ENCODE assay signal across 20 cellular contexts in genomic region chr6:13500264-13500663, GRCh38. TPM values are rescaled to one million over a fixed set of nuclear protein-coding genes. Genes with fewer than 3 reads are reported as not detected.
DNase-seq lines count a peak whose midpoint lies in the region; ATAC-seq and TF ChIP-seq lines count a peak whose summit lies in the region.
"Had no signal": no experiment of that assay in that cellular context is flagged by ENCODE, and none has a peak within 500 bp of the region (broad histone marks: within the 10 kb centered on the region; RNA-seq: fewer than 3 reads in every experiment).

No MANE protein-coding gene starts in this region.

- H3K9me3 Mint-ChIP-seq in activated CD4-positive, alpha-beta T cell treated with anti-CD3 and anti-CD28 coated beads, Interleukin-2, amount 10 ng/mL, durations not matched to agents 7 days and 5 days, result no peaks in the 10 kb centered on the region
- H3K9me3 Mint-ChIP-seq in stimulated activated memory B cell treated with anti-CD40 and anti-IgM and Interleukin-4, amounts not matched to agents 10 μg/mL and 1 μg/mL and 100 μg/mL, for 72 hours, result no peaks in the 10 kb centered on the region
- no peaks in the 10 kb centered on the region for H3K9me3 Mint-ChIP-seq in type B pancreatic cell
- H3K9me3 Mint-ChIP-seq: dendritic cell treated with granulocyte-macrophage colony-stimulating factor and Interleukin-4, amounts not matched to agents 40 ng/mL and 50 ng/mL, for 4 days had no signal

- CTCF ChIA-PET in activated CD4-positive, alpha-beta T cell treated with anti-CD3 and anti-CD28 coated beads, Interleukin-2, amount 10 ng/mL, durations not matched to agents 7 days and 5 days (lab: Charles Lee), result interaction anchor here (0.7 kb wide), 1 partner anchor 11 kb away, joined by 3 read pairs; no protein-coding TSS in a partner anchor

- H3K36me3 ChIP-seq in GM23248 (ENCODE audit: low read depth) (no peaks in the 10 kb centered on the region), SJSA1 (no peaks in the 10 kb centered on the region), mesodermal cell (ENCODE audit: control insufficient read depth, insufficient read depth, low read length) (no peaks in the 10 kb centered on the region)
- H3K36me3 ChIP-seq: spleen, thoracic aorta had no signal

- H3K4me2 ChIP-seq in GM23248 (ENCODE audit: unreplicated experiment), result no peak overlapping the region

- H3K4me3 Mint-ChIP-seq in activated CD4-positive, alpha-beta T cell treated with anti-CD3 and anti-CD28 coated beads, Interleukin-2, amount 10 ng/mL, durations not matched to agents 7 days and 5 days, result no peak overlapping the region
- H3K4me3 Mint-ChIP-seq in stimulated activated memory B cell treated with anti-CD40 and anti-IgM and Interleukin-4, amounts not matched to agents 10 μg/mL and 1 μg/mL and 100 μg/mL, for 72 hours, result no peak overlapping the region
- H3K4me3 Mint-ChIP-seq in type B pancreatic cell, result no peak overlapping the region
- H3K4me3 Mint-ChIP-seq: CD8-positive, alpha-beta memory T cell; dendritic cell treated with granulocyte-macrophage colony-stimulating factor and Interleukin-4, amounts not matched to agents 40 ng/mL and 50 ng/mL, for 4 days had no signal

- in situ Hi-C loops in GM23248 (cut with MboI), result no loop called here

- H4K20me1 ChIP-seq in GM23248 (ENCODE audit: insufficient read depth), result no peaks in the 10 kb centered on the region

- no peak overlapping the region for H3K9ac ChIP-seq in GM23248
- H3K9ac ChIP-seq: parathyroid adenoma had no signal

- H3F3A ChIP-seq in GM23248 (ENCODE audit: insufficient read depth), result no peaks in the 10 kb centered on the region

- H3K4me3 ChIP-seq in GM23248 (no peak overlapping the region), SJSA1 (no peak overlapping the region), mesodermal cell (ENCODE audit: extremely low read depth, insufficient read depth, low read length, poor library complexity, severe bottlenecking) (no peak overlapping the region)
- H3K4me3 ChIP-seq: body of pancreas, spleen, thoracic aorta had no signal

- 0 out of 2 replicates have a peak, but pooled peaks cover 5% of the 10 kb centered on the region for H3K4me1 ChIP-seq in GM23248 (ENCODE audit: insufficient read depth)
- H3K4me1 ChIP-seq in SJSA1 (replicated peaks), result peaks cover 12% of the 10 kb centered on the region
- H3K4me1 ChIP-seq in mesodermal cell (ENCODE audit: control insufficient read depth, insufficient read depth, low read length, poor library complexity, severe bottlenecking), result peaks cover 12% of the 10 kb centered on the region
- H3K4me1 ChIP-seq: body of pancreas, parathyroid adenoma had no signal

- no peak for TF ChIP-seq CTCF in type B pancreatic cell (conservative IDR thresholded peaks at IDR 0.05)

- H3K27me3 ChIP-seq in GM23248 (replicated peaks; ENCODE audit: insufficient read depth) (no peaks in the 10 kb centered on the region), SJSA1 (replicated peaks) (no peaks in the 10 kb centered on the region; the same call in 1 of the 2 replicates)
- H3K27me3 ChIP-seq: body of pancreas, spleen had no signal

- H3K27ac Mint-ChIP-seq in activated CD4-positive, alpha-beta T cell treated with anti-CD3 and anti-CD28 coated beads, Interleukin-2, amount 10 ng/mL, durations not matched to agents 7 days and 5 days, result no peak overlapping the region
- no peak overlapping the region for H3K27ac Mint-ChIP-seq in stimulated activated memory B cell treated with anti-CD40 and anti-IgM and Interleukin-4, amounts not matched to agents 10 μg/mL and 1 μg/mL and 100 μg/mL, for 72 hours
- no peak overlapping the region for H3K27ac Mint-ChIP-seq in type B pancreatic cell
- H3K27ac Mint-ChIP-seq: CD8-positive, alpha-beta memory T cell; dendritic cell treated with granulocyte-macrophage colony-stimulating factor and Interleukin-4, amounts not matched to agents 40 ng/mL and 50 ng/mL, for 4 days had no signal

- H3K27me3 Mint-ChIP-seq in activated CD4-positive, alpha-beta T cell treated with anti-CD3 and anti-CD28 coated beads, Interleukin-2, amount 10 ng/mL, durations not matched to agents 7 days and 5 days, result no peaks in the 10 kb centered on the region
- no peaks in the 10 kb centered on the region for H3K27me3 Mint-ChIP-seq in stimulated activated memory B cell treated with anti-CD40 and anti-IgM and Interleukin-4, amounts not matched to agents 10 μg/mL and 1 μg/mL and 100 μg/mL, for 72 hours
- H3K27me3 Mint-ChIP-seq in type B pancreatic cell, result no peaks in the 10 kb centered on the region

- H3K9me2 ChIP-seq in GM23248 (ENCODE audit: insufficient read depth), result no peaks in the 10 kb centered on the region

- H3K27ac ChIP-seq in GM23248 (no peak overlapping the region), SJSA1 (no peak overlapping the region), mesodermal cell (ENCODE audit: low read depth, low read length, severe bottlenecking) (peak overlapping the region; percentile 6)
- H3K27ac ChIP-seq: body of pancreas, parathyroid adenoma, RWPE1, spleen, thoracic aorta had no signal

- 26 to 45% methylated on average over 1 of the region's 1 CpG for WGBS in GM23248 (ENCODE audit: low coverage in 1 of 2, low lambda C conversion rate in 2 of 2, missing lambda C conversion rate in 2 of 2), 2 experiments
- no CpG with 5 or more reads among the region's 1 CpG for WGBS in mesodermal cell (ENCODE audit: insufficient coverage in 2 of 2), 2 experiments

- peak; percentile 43 for DNase-seq in activated CD4-positive, alpha-beta T cell treated with anti-CD3 and anti-CD28 coated beads for 48 hours
- no peak for DNase-seq in activated CD4-positive, alpha-beta T cell treated with anti-CD3 and anti-CD28 coated beads, Interleukin-2, amount 10 ng/mL, durations not matched to agents 7 days and 5 days
- DNase-seq in GM23248, result peak; percentile 46
- DNase-seq in SJSA1 (ENCODE audit: low read depth in 1 of 2, low spot score in 2 of 2), result peak; percentile 11 to 33
- DNase-seq in NCI-H187 treated with DMSO at 0.1 percent for 48 hours (lab: John Stamatoyannopoulos, UW), result no peak
- DNase-seq in type B pancreatic cell (ENCODE audit: extremely low spot score, unreplicated experiment), result no peak
- DNase-seq: activated CD4-positive, CD25-positive, alpha-beta regulatory T cell treated with anti-CD3 and anti-CD28 coated beads, Interleukin-2, amount 50 U/mL, for 72 hours; body of pancreas; CD8-positive, alpha-beta memory T cell; HCEC 1CT; NCI-H2081 treated with DMSO at 0.1 percent for 48 hours; spleen; T-helper 1 cell had no signal

- no peak overlapping the region for H2AFZ ChIP-seq in GM23248
- H2AFZ ChIP-seq: parathyroid adenoma had no signal

- no peaks in the 10 kb centered on the region for H3K79me2 ChIP-seq in GM23248 (ENCODE audit: insufficient read depth)
- H3K79me2 ChIP-seq: parathyroid adenoma had no signal

- no peaks in the 10 kb centered on the region for H3K36me3 Mint-ChIP-seq in activated CD4-positive, alpha-beta T cell treated with anti-CD3 and anti-CD28 coated beads, Interleukin-2, amount 10 ng/mL, durations not matched to agents 7 days and 5 days (ENCODE audit: low read depth)
- no peaks in the 10 kb centered on the region for H3K36me3 Mint-ChIP-seq in stimulated activated memory B cell treated with anti-CD40 and anti-IgM and Interleukin-4, amounts not matched to agents 10 μg/mL and 1 μg/mL and 100 μg/mL, for 72 hours
- no peaks in the 10 kb centered on the region for H3K36me3 Mint-ChIP-seq in type B pancreatic cell
- H3K36me3 Mint-ChIP-seq: CD8-positive, alpha-beta memory T cell had no signal

- ATAC-seq in stimulated activated memory B cell treated with anti-CD40 and anti-IgM and Interleukin-4, amounts not matched to agents 10 μg/mL and 1 μg/mL and 100 μg/mL, for 72 hours, result no peak
- ATAC-seq: body of pancreas, left lobe of liver had no signal

- peaks cover 2% of the 10 kb centered on the region for H3K4me1 Mint-ChIP-seq in activated CD4-positive, alpha-beta T cell treated with anti-CD3 and anti-CD28 coated beads, Interleukin-2, amount 10 ng/mL, durations not matched to agents 7 days and 5 days
- H3K4me1 Mint-ChIP-seq in stimulated activated memory B cell treated with anti-CD40 and anti-IgM and Interleukin-4, amounts not matched to agents 10 μg/mL and 1 μg/mL and 100 μg/mL, for 72 hours, result no peaks in the 10 kb centered on the region
- peaks cover 3% of the 10 kb centered on the region for H3K4me1 Mint-ChIP-seq in type B pancreatic cell (ENCODE audit: unreplicated experiment)
- H3K4me1 Mint-ChIP-seq: CD8-positive, alpha-beta memory T cell had no signal

- POLR2A ChIA-PET in activated CD4-positive, alpha-beta T cell treated with anti-CD3 and anti-CD28 coated beads, Interleukin-2, amount 10 ng/mL, durations not matched to agents 7 days and 5 days (lab: Charles Lee), result no interaction called here

- H3K9me3 ChIP-seq in GM23248 (ENCODE audit: low read depth) (no peaks in the 10 kb centered on the region), SJSA1 (replicated peaks) (no peaks in the 10 kb centered on the region), mesodermal cell (ENCODE audit: control insufficient read depth, low read length) (no peaks in the 10 kb centered on the region)
- H3K9me3 ChIP-seq: body of pancreas, spleen, thoracic aorta had no signal

RNA-seq across cellular contexts. Expression of gene GFOD1, which starts 12.9 kb away (rescaled TPM):
- total RNA-seq in activated CD4-positive, alpha-beta T cell treated with anti-CD3 and anti-CD28 coated beads, Interleukin-2, amount 10 ng/mL, durations not matched to agents 7 days and 5 days, result 1 to 10 TPM; 2.4 TPM
- 0.97 and 1.6 TPM in 2 replicates for total RNA-seq in GM23248 (2014; rRNA removed; shearing (Covaris generic))
- polyA plus RNA-seq in GM23248 (2016; fragmentation: Nextera tagmentation; extraction: Ambion mirVana), result 0.74 and 0.84 TPM in 2 replicates
- 10.8 and 13.2 TPM in 2 replicates for total RNA-seq in SJSA1 (2014; rRNA removed; shearing (Covaris generic))
- 11.5 TPM for polyA plus RNA-seq in mesodermal cell (2013, experiment 1 of 2)
- 12.4 TPM for polyA plus RNA-seq in mesodermal cell (2013, experiment 2 of 2)
- 4.1 and 4.8 TPM in 2 replicates for total RNA-seq in type B pancreatic cell (ENCODE audit: low replicate concordance)

Comparison
In these comparisons a context has a peak if more than half of its experiments do, and no peak if none do; other contexts are left out.
1. DNase-seq: peak in activated CD4-positive, alpha-beta T cell treated with anti-CD3 and anti-CD28 coated beads for 48 hours (single experiment), GM23248 (single experiment) and SJSA1 (2 of 2); none in activated CD4-positive, alpha-beta T cell treated with anti-CD3 and anti-CD28 coated beads, Interleukin-2, amount 10 ng/mL, durations not matched to agents 7 days and 5 days (single experiment), NCI-H187 treated with DMSO at 0.1 percent for 48 hours (single experiment) and type B pancreatic cell (single experiment).